Comparison of ENCODE assay signal across 24 cellular contexts in genomic region chr18:5530623-5531022, GRCh38. TPM values are rescaled to one million over a fixed set of nuclear protein-coding genes. Genes with fewer than 3 reads are reported as not detected.
DNase-seq lines count a peak whose midpoint lies in the region; ATAC-seq, FAIRE-seq and TF ChIP-seq lines count a peak whose summit lies in the region.
"Had no signal": no experiment of that assay in that cellular context is flagged by ENCODE, and none has a peak within 500 bp of the region (broad histone marks: within the 10 kb centered on the region; RNA-seq: fewer than 3 reads in every experiment).

No MANE protein-coding gene starts in this region.

- no peak overlapping the region for H2BK15ac ChIP-seq in H1 (ENCODE audit: low read length)

- H4K91ac ChIP-seq in H1 (replicated peaks; ENCODE audit: insufficient read length, low read length), result no peak overlapping the region

- no peak overlapping the region for H3K9ac ChIP-seq in H1 (replicated peaks in 1 of 4; ENCODE audit: extremely low read depth in 1 of 4, low read depth in 3 of 4, low read length in 3 of 4)
- H3K9ac ChIP-seq: BLaER1 treated with 17β-estradiol and CSF1 and Interleukin-3, amounts not matched to agents 10 nM and 100 nM had no signal

- no peak overlapping the region for H3K4me2 ChIP-seq in H1 (ENCODE audit: insufficient read depth in 1 of 2, low read depth in 2 of 2, low read length in 2 of 2)
- H3K4me2 ChIP-seq: A549, GM23338 had no signal

- H3K23me2 ChIP-seq in H1 (ENCODE audit: low read depth, low read length), result no peaks in the 10 kb centered on the region

- TF ChIP-seq POLR2A in H1 (IDR thresholded peaks at IDR 0.05; ENCODE audit: control extremely low read depth in 1 of 2, low read depth in 2 of 2, low read length in 2 of 2), result no peak

- H3K56ac ChIP-seq in H1 (replicated peaks; ENCODE audit: insufficient read length, low read depth, low read length), result no peak overlapping the region

- H3K4me1 ChIP-seq in cardiac muscle cell (ENCODE audit: low read depth), result peaks cover 7% of the 10 kb centered on the region
- no peaks in the 10 kb centered on the region; a peak in 1 of 7 replicates for H3K4me1 ChIP-seq in H1 (replicated peaks in 1 of 4; ENCODE audit: control insufficient read depth in 3 of 4, insufficient read depth in 4 of 4, low read length in 3 of 4)
- H3K4me1 ChIP-seq: A549, BE2C had no signal

- no peak overlapping the region for H2BK20ac ChIP-seq in H1 (ENCODE audit: low read length)

- H3K9me3 ChIP-seq in cardiac muscle cell (ENCODE audit: low read depth) (no peaks in the 10 kb centered on the region), H1 (ENCODE audit: insufficient read depth in 2 of 2, low read depth in 1 of 2, low read length in 1 of 2) (no peaks in the 10 kb centered on the region)
- H3K9me3 ChIP-seq: A549; BE2C; BLaER1 treated with 17β-estradiol and CSF1 and Interleukin-3, amounts not matched to agents 10 nM and 100 nM had no signal

- H2AFZ ChIP-seq in H1 (ENCODE audit: low read length), result no peak overlapping the region
- H2AFZ ChIP-seq: GM23338 had no signal

- no peaks in the 10 kb centered on the region for H3K9me3 Mint-ChIP-seq in neural crest cell
- no peaks in the 10 kb centered on the region for H3K9me3 Mint-ChIP-seq in activated T-helper 17 cell treated with anti-CD3 and anti-CD28 coated beads, Interleukin-2, amount 50 U/mL, for 72 hours
- H3K9me3 Mint-ChIP-seq in natural killer cell treated with Interleukin-12 subunit alpha and Interleukin-12 subunit beta and Interleukin-15 and Interleukin-18, amount 100 ng/mL, for 72 hours, result no peaks in the 10 kb centered on the region
- H3K9me3 Mint-ChIP-seq: CD14-positive monocyte; CD4-positive, alpha-beta T cell; CD8-positive, alpha-beta memory T cell; GM23338 had no signal

- H3K4me3 ChIP-seq in cardiac muscle cell (no peak overlapping the region), H1 (ENCODE audit: extremely low read depth in 1 of 4, insufficient read depth in 2 of 4, low read depth in 3 of 4, low read length in 4 of 4) (no peak overlapping the region)
- H3K4me3 ChIP-seq: A549; BLaER1 treated with 17β-estradiol and CSF1 and Interleukin-3, amounts not matched to agents 10 nM and 100 nM; GM23338 had no signal

- H3K23ac ChIP-seq in H1 (ENCODE audit: insufficient read length), result no peak overlapping the region

- no peak overlapping the region; the same call in 1 of the 2 replicates for H2BK5ac ChIP-seq in H1 (ENCODE audit: low read depth, low read length)

- POLR2A ChIA-PET in H1 (lab: Charles Lee; ENCODE audit: partially characterized antibody), result no interaction called here

- H3K27me3 ChIP-seq in cardiac muscle cell (no peaks in the 10 kb centered on the region), H1 (replicated peaks in 1 of 4; ENCODE audit: control insufficient read depth in 3 of 4, extremely low read depth in 1 of 4, insufficient read depth in 3 of 4, low read length in 3 of 4) (no peaks in the 10 kb centered on the region)
- H3K27me3 ChIP-seq: BE2C; BLaER1 treated with 17β-estradiol and CSF1 and Interleukin-3, amounts not matched to agents 10 nM and 100 nM had no signal

- no peak overlapping the region for H4K8ac ChIP-seq in H1 (ENCODE audit: extremely low read depth, insufficient read depth, low read length)

- no peak overlapping the region for H2AK5ac ChIP-seq in H1 (ENCODE audit: low read depth, low read length)

- no peaks in the 10 kb centered on the region for H4K20me1 ChIP-seq in H1 (replicated peaks in 1 of 2; ENCODE audit: control insufficient read depth in 1 of 2, insufficient read depth in 2 of 2, low read length in 2 of 2)
- H4K20me1 ChIP-seq: BLaER1 treated with 17β-estradiol and CSF1 and Interleukin-3, amounts not matched to agents 10 nM and 100 nM had no signal

- CTCF ChIA-PET in H1 (lab: Charles Lee; ENCODE audit: partially characterized antibody), result no interaction called here

- H3K4me1 Mint-ChIP-seq in neural crest cell, result peaks cover 7% of the 10 kb centered on the region
- H3K4me1 Mint-ChIP-seq in activated T-helper 17 cell treated with anti-CD3 and anti-CD28 coated beads, Interleukin-2, amount 50 U/mL, for 72 hours, result no peaks in the 10 kb centered on the region
- no peaks in the 10 kb centered on the region for H3K4me1 Mint-ChIP-seq in natural killer cell treated with Interleukin-12 subunit alpha and Interleukin-12 subunit beta and Interleukin-15 and Interleukin-18, amount 100 ng/mL, for 72 hours (ENCODE audit: low read depth in 2 of 2)
- H3K4me1 Mint-ChIP-seq: CD8-positive, alpha-beta memory T cell had no signal

- H2BK120ac ChIP-seq in H1 (replicated peaks; ENCODE audit: low read depth, low read length), result no peak overlapping the region

- intact Hi-C loops in Right ventricle myocardium superior (cut with DNase I), result no loop called here

- 92% methylated on average over 9 of the region's 9 CpGs; no CpG with 5 or more reads in 1 of the 2 experiments for WGBS in H1 (ENCODE audit: extremely low coverage in 1 of 2, insufficient coverage in 1 of 2, insufficient read length in 1 of 2, insufficient replicate concordance in 2 of 2, low coverage in 1 of 2, low lambda C conversion rate in 2 of 2, missing lambda C conversion rate in 1 of 2), 2 experiments

- ATAC-seq in Right ventricle myocardium superior (ENCODE audit: poor library complexity) (no peak), GM21576 (IDR thresholded peaks at IDR 0.05; ENCODE audit: unreplicated experiment) (no peak)
- no peak for ATAC-seq in activated T-helper 17 cell treated with anti-CD3 and anti-CD28 coated beads, Interleukin-2, amount 50 U/mL, for 72 hours (replicated peaks)
- ATAC-seq in natural killer cell treated with Interleukin-12 subunit alpha and Interleukin-12 subunit beta and Interleukin-15 and Interleukin-18, amount 100 ng/mL, for 72 hours, result no peak
- ATAC-seq: A549, GM23338 had no signal

- no peak for TF ChIP-seq EP300 in H1 (IDR thresholded peaks at IDR 0.05; ENCODE audit: borderline replicate concordance in 1 of 2, low read depth in 2 of 2, low read length in 2 of 2)

- H3K79me1 ChIP-seq in H1 (ENCODE audit: low read depth, low read length), result 0 out of 2 replicates have a peak, but pooled peaks cover 2% of the 10 kb centered on the region

- H3K27me3 Mint-ChIP-seq in neural crest cell (ENCODE audit: low read depth), result no peaks in the 10 kb centered on the region
- peaks cover 26% of the 10 kb centered on the region for H3K27me3 Mint-ChIP-seq in activated T-helper 17 cell treated with anti-CD3 and anti-CD28 coated beads, Interleukin-2, amount 50 U/mL, for 72 hours
- H3K27me3 Mint-ChIP-seq in natural killer cell treated with Interleukin-12 subunit alpha and Interleukin-12 subunit beta and Interleukin-15 and Interleukin-18, amount 100 ng/mL, for 72 hours, result peaks cover 7 to 20% of the 10 kb centered on the region in 2 donors

- no peak overlapping the region for H4K5ac ChIP-seq in H1 (ENCODE audit: insufficient read length, low read depth, low read length)

- no peak overlapping the region for H3K18ac ChIP-seq in H1 (ENCODE audit: extremely low read depth, low read length)

- H3K4ac ChIP-seq in H1 (replicated peaks; ENCODE audit: insufficient read length, low read depth, low read length), result no peak overlapping the region

- DNase-seq in cardiac muscle cell (ENCODE audit: low read depth in 1 of 2, low spot score in 1 of 2) (no peak), Right ventricle myocardium superior (no peak), H1 (ENCODE audit: low read depth in 1 of 2, low spot score in 2 of 2) (no peak), neural crest cell (ENCODE audit: low read depth, low spot score) (no peak)
- DNase-seq in natural killer cell treated with Interleukin-12 subunit alpha and Interleukin-12 subunit beta and Interleukin-15 and Interleukin-18, amount 100 ng/mL, for 72 hours (ENCODE audit: low spot score), result no peak
- DNase-seq: 8988T; ACHN; AML-193; BE2C; Calu3; CD4-positive, alpha-beta T cell; CD8-positive, alpha-beta memory T cell; DMS53; DMS79 treated with DMSO at 0.1 percent for 48 hours; GF-D8; HCEC 1CT had no signal

- no peak for FAIRE-seq in H1 (lab: Jason Lieb, UNC)
- FAIRE-seq: A549, GM12891, H54 had no signal

- H3K14ac ChIP-seq in H1 (ENCODE audit: insufficient read length), result no peak overlapping the region

- no peak for TF ChIP-seq CTCF in cardiac muscle cell (IDR thresholded peaks at IDR 0.05; ENCODE audit: low read depth, low read length)
- TF ChIP-seq CTCF in H1 (IDR thresholded peaks at IDR 0.05; ENCODE audit: control extremely low read depth in 1 of 3, insufficient read depth in 1 of 3, low read depth in 1 of 3, low read length in 3 of 3), result no peak
- TF ChIP-seq CTCF in neural crest cell (conservative IDR thresholded peaks at IDR 0.05), result no peak

- 0 out of 2 replicates have a peak overlapping the region, but pooled peaks have one; percentile 11 for H2BK12ac ChIP-seq in H1 (ENCODE audit: low read depth, low read length)

- TF ChIP-seq RAD21 in H1 (IDR thresholded peaks at IDR 0.05 in 1 of 2, conservative IDR thresholded peaks at IDR 0.05 in 1 of 2; ENCODE audit: low read depth in 2 of 2, low read length in 2 of 2), result no peak

- no peaks in the 10 kb centered on the region for H3K79me2 ChIP-seq in H1 (ENCODE audit: control insufficient read depth in 1 of 2, insufficient read depth in 2 of 2, low read length in 2 of 2)

- H3K27ac ChIP-seq in cardiac muscle cell, result peak overlapping the region; percentile 37
- no peak overlapping the region for H3K27ac ChIP-seq in H1 (ENCODE audit: low read depth, low read length)
- H3K27ac ChIP-seq: A549; BLaER1 treated with 17β-estradiol and CSF1 and Interleukin-3, amounts not matched to agents 10 nM and 100 nM had no signal

- no peak overlapping the region for H3K4me3 Mint-ChIP-seq in neural crest cell
- no peak overlapping the region for H3K4me3 Mint-ChIP-seq in activated T-helper 17 cell treated with anti-CD3 and anti-CD28 coated beads, Interleukin-2, amount 50 U/mL, for 72 hours
- no peak overlapping the region for H3K4me3 Mint-ChIP-seq in natural killer cell treated with Interleukin-12 subunit alpha and Interleukin-12 subunit beta and Interleukin-15 and Interleukin-18, amount 100 ng/mL, for 72 hours
- H3K4me3 Mint-ChIP-seq: CD14-positive monocyte; CD4-positive, alpha-beta T cell; CD8-positive, alpha-beta memory T cell; GM23338 had no signal

- peaks cover 2% of the 10 kb centered on the region for H3K36me3 Mint-ChIP-seq in neural crest cell (ENCODE audit: low read depth)
- no peaks in the 10 kb centered on the region for H3K36me3 Mint-ChIP-seq in activated T-helper 17 cell treated with anti-CD3 and anti-CD28 coated beads, Interleukin-2, amount 50 U/mL, for 72 hours (ENCODE audit: low read depth)
- H3K36me3 Mint-ChIP-seq in natural killer cell treated with Interleukin-12 subunit alpha and Interleukin-12 subunit beta and Interleukin-15 and Interleukin-18, amount 100 ng/mL, for 72 hours, result no peaks in the 10 kb centered on the region
- H3K36me3 Mint-ChIP-seq: CD8-positive, alpha-beta memory T cell had no signal

- H3K36me3 ChIP-seq in cardiac muscle cell (no peaks in the 10 kb centered on the region), H1 (ENCODE audit: control insufficient read depth in 2 of 4, insufficient read depth in 4 of 4, low read length in 3 of 4) (no peaks in the 10 kb centered on the region)
- H3K36me3 ChIP-seq: BE2C; BLaER1 treated with 17β-estradiol and CSF1 and Interleukin-3, amounts not matched to agents 10 nM and 100 nM had no signal

- peak overlapping the region; percentile 85 for H3K27ac Mint-ChIP-seq in neural crest cell (ENCODE audit: unreplicated experiment)
- H3K27ac Mint-ChIP-seq in activated T-helper 17 cell treated with anti-CD3 and anti-CD28 coated beads, Interleukin-2, amount 50 U/mL, for 72 hours, result no peak overlapping the region
- no peak overlapping the region for H3K27ac Mint-ChIP-seq in natural killer cell treated with Interleukin-12 subunit alpha and Interleukin-12 subunit beta and Interleukin-15 and Interleukin-18, amount 100 ng/mL, for 72 hours
- H3K27ac Mint-ChIP-seq: CD4-positive, alpha-beta T cell; CD8-positive, alpha-beta memory T cell; GM23338 had no signal

RNA-seq across cellular contexts. Expression of gene EPB41L3, which starts 13.2 kb away (rescaled TPM):
- total RNA-seq in cardiac muscle cell (466 and 886 TPM in 2 replicates), Right ventricle myocardium superior (6.8 TPM), neural crest cell (12.4 and 13.1 TPM in 2 replicates)
- polyA plus RNA-seq in cardiac muscle cell (201 and 316 TPM in 2 replicates), H1 (2011; rRNA removed) (7.8 and 7.9 TPM in 2 replicates)
- 12.8 and 16.1 TPM in 2 replicates for total RNA-seq in H1 (2021; fragmentation: NEBNext Ultra II Directional; extraction: Animal tissue kit (Norgen Biotek cat#: 25700))
- polyA plus RNA-seq in H1 (2011; cell fraction: cytosol; rRNA removed), result 14.2 TPM
- polyA plus RNA-seq in H1 (2011; cell fraction: nucleus; rRNA removed), result 10.0 TPM
- 12.9 to 16.7 TPM (median 14.1 TPM) in 4 replicates for polyA plus RNA-seq in H1 (2012, experiment 1 of 2)
- 1.0 TPM for polyA plus RNA-seq in H1 (2012, experiment 2 of 2)
- polyA plus RNA-seq in H1 (2013, experiment 1 of 2), result 10.2 TPM
- polyA plus RNA-seq in H1 (2013, experiment 2 of 2), result 9.5 TPM
- polyA minus RNA-seq in H1 (2011; rRNA and poly(A)+ RNA removed), result 12.3 and 12.6 TPM in 2 replicates
- polyA minus RNA-seq in H1 (2011; cell fraction: cytosol; rRNA and poly(A)+ RNA removed), result 9.1 TPM
- 21.0 TPM for polyA minus RNA-seq in H1 (2011; cell fraction: nucleus; rRNA and poly(A)+ RNA removed)
- under 1 TPM; 0.09 to 0.13 TPM for total RNA-seq in activated T-helper 17 cell treated with anti-CD3 and anti-CD28 coated beads, Interleukin-2, amount 50 U/mL, for 72 hours
- under 1 TPM in 1 of 2 donors, not detected in 1; 0.57 TPM for total RNA-seq in natural killer cell treated with Interleukin-12 subunit alpha and Interleukin-12 subunit beta and Interleukin-15 and Interleukin-18, amount 100 ng/mL, for 72 hours
- total RNA-seq: Calu3 had no signal
- polyA plus RNA-seq: CD8-positive, alpha-beta memory T cell had no signal

Comparison
In these comparisons a context has a peak if more than half of its experiments do, and no peak if none do; other contexts are left out.
1. RNA of gene EPB41L3, which starts 13.2 kb away (total RNA-seq): 466 to 886 TPM in cardiac muscle cell; 12.8 to 16.1 TPM in H1, 12.4 to 13.1 TPM in neural crest cell, 6.8 TPM in Right ventricle myocardium superior (single experiment), 0.57 TPM in natural killer cell treated with Interleukin-12 subunit alpha and Interleukin-12 subunit beta and Interleukin-15 and Interleukin-18, amount 100 ng/mL, for 72 hours and 0.09 to 0.13 TPM in activated T-helper 17 cell treated with anti-CD3 and anti-CD28 coated beads, Interleukin-2, amount 50 U/mL, for 72 hours; every median in the first group is over 10 times any median in the second.